1 cellular context compared by ENCODE assay signal in the genomic region with DNA sequence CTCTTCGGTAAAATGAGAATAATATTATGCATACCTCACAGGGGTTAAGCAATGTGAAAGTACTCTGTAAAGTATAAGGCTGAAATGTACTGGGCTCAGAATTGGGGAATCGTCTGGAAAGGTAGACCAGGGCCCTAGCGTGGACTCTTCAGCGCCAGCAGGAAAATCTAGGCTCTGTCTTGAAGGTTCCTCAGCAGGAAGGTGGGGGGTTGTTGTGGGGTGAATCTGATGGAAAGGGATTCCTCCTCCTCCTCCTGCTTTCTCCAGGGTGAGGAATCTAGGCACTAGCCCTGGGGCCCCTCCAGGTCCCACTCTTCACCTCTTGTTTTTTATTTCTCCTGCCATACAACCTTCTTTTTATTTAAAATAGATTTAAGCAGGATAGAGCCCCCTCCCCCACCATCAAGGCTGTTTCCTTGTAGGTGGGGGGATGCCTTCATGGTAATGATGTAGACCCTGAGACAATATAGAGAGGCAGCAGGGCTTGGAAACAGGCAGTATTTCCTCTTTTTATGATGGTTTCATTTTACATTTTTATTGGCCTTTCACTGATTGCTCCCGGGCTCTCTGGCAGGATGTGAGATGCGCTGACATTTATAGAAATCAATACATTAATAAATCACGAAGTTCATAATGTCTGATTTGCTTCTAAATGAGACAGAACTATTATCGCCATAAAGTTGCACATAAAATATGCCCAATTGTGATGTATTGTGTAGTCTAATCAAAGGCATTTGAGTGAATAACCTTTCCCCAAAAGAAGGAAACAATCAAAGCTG.
TF ChIP-seq lines count a peak whose summit lies in the region.

No MANE protein-coding gene starts in this region.

TF ChIP-seq in GM23338, 12 proteins besides CTCF, POLR2A, EP300 and RAD21 (continued from another document):
- TF ChIP-seq, protein P1, sequence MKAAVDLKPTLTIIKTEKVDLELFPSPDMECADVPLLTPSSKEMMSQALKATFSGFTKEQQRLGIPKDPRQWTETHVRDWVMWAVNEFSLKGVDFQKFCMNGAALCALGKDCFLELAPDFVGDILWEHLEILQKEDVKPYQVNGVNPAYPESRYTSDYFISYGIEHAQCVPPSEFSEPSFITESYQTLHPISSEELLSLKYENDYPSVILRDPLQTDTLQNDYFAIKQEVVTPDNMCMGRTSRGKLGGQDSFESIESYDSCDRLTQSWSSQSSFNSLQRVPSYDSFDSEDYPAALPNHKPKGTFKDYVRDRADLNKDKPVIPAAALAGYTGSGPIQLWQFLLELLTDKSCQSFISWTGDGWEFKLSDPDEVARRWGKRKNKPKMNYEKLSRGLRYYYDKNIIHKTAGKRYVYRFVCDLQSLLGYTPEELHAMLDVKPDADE (IDR thresholded peaks at IDR 0.05) = no peak
